In the genomic region with DNA sequence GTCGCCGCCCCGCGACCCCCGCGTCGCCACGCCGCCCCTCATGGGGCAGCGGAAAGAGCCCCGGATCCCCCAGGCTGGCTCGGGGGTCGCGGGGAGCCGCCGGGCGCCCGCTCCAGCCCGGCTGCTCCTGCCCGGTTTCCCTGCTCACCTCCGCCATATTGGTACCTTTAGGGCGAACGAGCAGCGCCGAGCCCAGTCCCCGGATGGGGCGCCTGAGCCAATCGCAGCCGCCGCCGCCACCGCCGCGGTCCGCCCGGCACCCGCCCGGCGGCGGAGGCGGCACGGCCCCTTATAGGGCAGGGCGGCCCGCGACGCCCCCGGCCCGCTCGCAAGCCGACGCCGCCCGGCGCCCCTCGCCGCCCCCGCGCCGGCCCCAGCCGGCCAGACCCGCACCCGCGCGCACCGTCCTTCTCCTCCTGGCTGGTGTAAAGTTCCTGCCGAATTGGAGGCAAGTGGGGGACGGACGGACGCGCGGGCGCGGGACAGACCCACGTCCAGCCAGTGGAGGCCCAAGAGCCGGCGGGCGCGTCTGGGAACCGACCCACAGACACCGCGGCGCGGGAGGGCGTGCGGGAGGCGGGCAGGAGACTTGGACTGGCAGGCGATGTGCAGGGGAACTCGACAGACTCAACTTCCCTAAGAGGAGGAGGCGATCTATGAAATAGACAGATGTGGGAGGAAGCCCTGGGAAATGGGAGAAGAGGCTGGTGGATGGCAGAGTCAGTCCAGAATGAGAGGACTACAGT, we compare ENCODE assay signal across 8 cellular contexts. TPM values are rescaled to one million over a fixed set of nuclear protein-coding genes. Genes with fewer than 3 reads are reported as not detected.
DNase-seq lines count a peak whose midpoint lies in the region; ATAC-seq and TF ChIP-seq lines count a peak whose summit lies in the region.

A gene with protein sequence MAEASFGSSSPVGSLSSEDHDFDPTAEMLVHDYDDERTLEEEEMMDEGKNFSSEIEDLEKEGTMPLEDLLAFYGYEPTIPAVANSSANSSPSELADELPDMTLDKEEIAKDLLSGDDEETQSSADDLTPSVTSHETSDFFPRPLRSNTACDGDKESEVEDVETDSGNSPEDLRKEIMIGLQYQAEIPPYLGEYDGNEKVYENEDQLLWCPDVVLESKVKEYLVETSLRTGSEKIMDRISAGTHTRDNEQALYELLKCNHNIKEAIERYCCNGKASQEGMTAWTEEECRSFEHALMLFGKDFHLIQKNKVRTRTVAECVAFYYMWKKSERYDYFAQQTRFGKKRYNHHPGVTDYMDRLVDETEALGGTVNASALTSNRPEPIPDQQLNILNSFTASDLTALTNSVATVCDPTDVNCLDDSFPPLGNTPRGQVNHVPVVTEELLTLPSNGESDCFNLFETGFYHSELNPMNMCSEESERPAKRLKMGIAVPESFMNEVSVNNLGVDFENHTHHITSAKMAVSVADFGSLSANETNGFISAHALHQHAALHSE (minus strand): TSS at position 178 of the 746 bp plus-strand sequence. CDS start 21 bp downstream, at position 157.

- peak within 1 kb of the TSS; percentile 90 for H3K27ac ChIP-seq in VCaP
- H3K27ac ChIP-seq in breast epithelium = peak within 1 kb of the TSS; percentile 89 to 96

- no peaks in the 10 kb centered on the region for H3K36me3 ChIP-seq in breast epithelium

- intact Hi-C loops in breast epithelium (cut with DNase I; ENCODE audit: low total_unique reads) = no loop called here

- H3K4me3 ChIP-seq in breast epithelium = peak within 1 kb of the TSS; percentile 94 to 98 (median 94)

- TF ChIP-seq CTCF in VCaP (conservative IDR thresholded peaks at IDR 0.05) (no peak), breast epithelium (IDR thresholded peaks at IDR 0.05) (no peak)

- ATAC-seq in HG02852 (IDR thresholded peaks at IDR 0.05; ENCODE audit: unreplicated experiment) = peak; percentile 91

- TF ChIP-seq POLR2A in breast epithelium (IDR thresholded peaks at IDR 0.05) = no peak

- H3K9me3 ChIP-seq in breast epithelium = no peaks in the 10 kb centered on the region

- peaks cover 0 to 4% of the 10 kb centered on the region in 2 donors for H3K4me1 ChIP-seq in breast epithelium

- DNase-seq in DMS79 treated with DMSO at 0.1 percent for 48 hours (lab: John Stamatoyannopoulos, UW) = peak; percentile 16
- no peak for DNase-seq in DMS79 (lab: John Stamatoyannopoulos, UW)
- peak; percentile 5 for DNase-seq in NCI-H187 treated with DMSO at 0.1 percent for 48 hours (lab: John Stamatoyannopoulos, UW)
- peak; percentile 48 to 74 for DNase-seq in breast epithelium (ENCODE audit: low spot score in 2 of 2)
- DNase-seq in inferior parietal cortex (ENCODE audit: extremely low spot score) = peak; percentile 67
- peak; percentile 62 to 72 for DNase-seq in stimulated activated CD4-positive, alpha-beta T cell treated with anti-CD3 and anti-CD28 coated beads, Interleukin-12 subunit alpha, Interleukin-12 subunit beta, amount 100 ng/mL, for 24 hours (ENCODE audit: low read depth in 2 of 2)

- no peaks in the 10 kb centered on the region for H3K27me3 ChIP-seq in breast epithelium

RNA-seq across cellular contexts. Expression of the gene that starts here (rescaled TPM):
- total RNA-seq in breast epithelium = 10 to 100 TPM; 18.1 to 43.2 (median 33.1) TPM
